In the genomic region with DNA sequence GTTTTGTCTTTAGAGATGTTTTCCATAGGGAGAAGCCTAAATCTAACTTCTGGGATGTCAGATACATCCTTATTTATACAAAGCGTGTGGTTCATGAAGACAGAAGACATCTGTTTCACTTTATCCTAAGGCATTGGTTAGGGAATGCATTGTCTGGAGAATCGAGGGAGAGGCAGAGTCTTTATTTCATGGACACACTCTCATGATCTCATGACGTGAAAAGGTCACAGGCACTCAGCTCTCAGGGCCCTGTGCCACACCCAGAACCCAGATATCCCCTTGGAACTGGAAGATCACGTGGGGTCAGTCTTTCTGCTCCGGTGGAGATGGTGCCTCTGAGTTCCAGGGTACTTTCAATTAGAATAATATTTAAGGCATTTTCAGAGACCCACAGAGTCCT, we compare ENCODE assay signal across 31 cellular contexts.
"Had no signal": no experiment of that assay in that cellular context is flagged by ENCODE, and none has a peak within 500 bp of the region (broad histone marks: within the 10 kb centered on the region; RNA-seq: fewer than 3 reads in every experiment).

No MANE protein-coding gene starts in this region.

- H3K27me3 Mint-ChIP-seq: activated CD4-positive, alpha-beta T cell treated with anti-CD3 and anti-CD28 coated beads for 36 hours; activated CD4-positive, alpha-beta T cell treated with anti-CD3 and anti-CD28 coated beads, Interleukin-2, amount 10 ng/mL, durations not matched to agents 7 days and 5 days; activated naive CD4-positive, alpha-beta T cell treated with anti-CD3 and anti-CD28 coated beads, Interleukin-2, amount 50 U/mL, for 24 hours; activated naive CD8-positive, alpha-beta T cell treated with anti-CD3 and anti-CD28 coated beads, Interleukin-2, amount 10 ng/mL, durations not matched to agents 7 days and 5 days; activated T-cell treated with anti-CD3 and anti-CD28 coated beads, Interleukin-2, amount 50 U/mL, for 24 hours had no signal

- H3K27ac ChIP-seq: SJCRH30 had no signal

- H3K27ac Mint-ChIP-seq: activated CD4-positive, alpha-beta T cell treated with anti-CD3 and anti-CD28 coated beads for 36 hours; activated CD4-positive, alpha-beta T cell treated with anti-CD3 and anti-CD28 coated beads, Interleukin-2, amount 10 ng/mL, durations not matched to agents 7 days and 5 days; activated CD8-positive, alpha-beta T cell treated with anti-CD3 and anti-CD28 coated beads, Interleukin-2, amount 10 ng/mL, durations not matched to agents 7 days and 5 days; activated naive CD4-positive, alpha-beta T cell treated with anti-CD3 and anti-CD28 coated beads, Interleukin-2, amount 50 U/mL, for 24 hours; activated naive CD8-positive, alpha-beta T cell treated with anti-CD3 and anti-CD28 coated beads, Interleukin-2, amount 10 ng/mL, durations not matched to agents 7 days and 5 days; activated T-cell treated with anti-CD3 and anti-CD28 coated beads, Interleukin-2, amount 50 U/mL, for 24 hours; activated T-helper 2 cell treated with anti-CD3 and anti-CD28 coated beads, Interferon-gamma antibody, Interleukin-2, Interleukin-4, amounts not matched to agents 10 μg/mL and 5 μg/mL and 100 μg/mL, durations not matched to agents 14 hours and 24 hours and 36 hours; T-helper 1 cell treated with Interleukin-12 subunit alpha and Interleukin-12 subunit beta and Interleukin-4 antibody, amounts not matched to agents 30 μg/mL and 1 μg/mL, for 36 hours; T-helper 2 cell treated with Interferon-gamma antibody and Interleukin-4, amounts not matched to agents 5 μg/mL and 100 μg/mL, for 36 hours; WTC11 had no signal

- H3K9ac ChIP-seq: SK-N-SH had no signal

- H3K36me3 Mint-ChIP-seq: activated naive CD4-positive, alpha-beta T cell treated with anti-CD3 and anti-CD28 coated beads, Interleukin-2, amount 50 U/mL, for 24 hours; activated naive CD8-positive, alpha-beta T cell treated with anti-CD3 and anti-CD28 coated beads, Interleukin-2, amount 10 ng/mL, durations not matched to agents 7 days and 5 days; brain; WTC11 had no signal

- ATAC-seq: activated CD4-positive, alpha-beta T cell treated with anti-CD3 and anti-CD28 coated beads for 36 hours; activated CD4-positive, CD25-positive, alpha-beta regulatory T cell treated with anti-CD3 and anti-CD28 coated beads, Interleukin-2, amount 50 U/mL, for 24 hours; activated CD8-positive, alpha-beta T cell treated with anti-CD3 and anti-CD28 coated beads, Interleukin-2, amount 10 ng/mL, durations not matched to agents 7 days and 5 days; Panc1; WTC11 had no signal

- H3K9me3 Mint-ChIP-seq: activated CD4-positive, alpha-beta T cell treated with anti-CD3 and anti-CD28 coated beads, Interleukin-2, amount 10 ng/mL, durations not matched to agents 7 days and 5 days; activated naive CD8-positive, alpha-beta T cell treated with anti-CD3 and anti-CD28 coated beads, Interleukin-2, amount 10 ng/mL, durations not matched to agents 7 days and 5 days; WTC11 had no signal

- DNase-seq: activated CD4-positive, alpha-beta T cell treated with anti-CD3 and anti-CD28 coated beads for 36 hours; activated CD4-positive, alpha-beta T cell treated with anti-CD3 and anti-CD28 coated beads, Interleukin-2, amount 10 ng/mL, durations not matched to agents 7 days and 5 days; activated CD4-positive, alpha-beta T cell treated with anti-CD3 and anti-CD28 coated beads, Interleukin-2, amount 50 U/mL, for 48 hours; activated CD8-positive, alpha-beta T cell treated with anti-CD3 and anti-CD28 coated beads, Interleukin-2, amount 10 ng/mL, durations not matched to agents 7 days and 5 days; activated gamma-delta T cell; activated naive CD4-positive, alpha-beta T cell treated with Interleukin-2 at 50 U/mL for 16 hours; activated naive CD8-positive, alpha-beta T cell treated with anti-CD3 and anti-CD28 coated beads, Interleukin-2, amount 10 ng/mL, durations not matched to agents 7 days and 5 days; activated T-cell treated with anti-CD3 and anti-CD28 coated beads, Interleukin-2, amount 50 U/mL, for 24 hours; anterior cingulate cortex; caudate nucleus; Kasumi-1; KG1; MM.1S; MV-4-11; NCI-H1092; NCI-H1436 treated with DMSO at 0.1 percent for 48 hours; NCI-H1694 treated with DMSO at 0.1 percent for 48 hours; NCI-H2029; NCI-H345; NK-92 treated with Interleukin-12 subunit alpha and Interleukin-12 subunit beta, amount 100 ng/mL, for 24 hours; SHP77; SJCRH30; SK-N-SH had no signal

- H3K9me3 ChIP-seq: SJCRH30, SK-N-SH had no signal

- H3K4me3 Mint-ChIP-seq: activated CD4-positive, alpha-beta T cell treated with anti-CD3 and anti-CD28 coated beads for 36 hours; activated CD4-positive, alpha-beta T cell treated with anti-CD3 and anti-CD28 coated beads, Interleukin-2, amount 10 ng/mL, durations not matched to agents 7 days and 5 days; activated CD8-positive, alpha-beta T cell treated with anti-CD3 and anti-CD28 coated beads, Interleukin-2, amount 10 ng/mL, durations not matched to agents 7 days and 5 days; activated naive CD4-positive, alpha-beta T cell treated with anti-CD3 and anti-CD28 coated beads, Interleukin-2, amount 50 U/mL, for 24 hours; activated naive CD8-positive, alpha-beta T cell treated with anti-CD3 and anti-CD28 coated beads, Interleukin-2, amount 10 ng/mL, durations not matched to agents 7 days and 5 days; activated T-cell treated with anti-CD3 and anti-CD28 coated beads, Interleukin-2, amount 50 U/mL, for 24 hours; brain; T-helper 1 cell treated with Interleukin-12 subunit alpha and Interleukin-12 subunit beta and Interleukin-4 antibody, amounts not matched to agents 30 μg/mL and 1 μg/mL, for 36 hours; T-helper 2 cell treated with Interferon-gamma antibody and Interleukin-4, amounts not matched to agents 5 μg/mL and 100 μg/mL, for 36 hours; WTC11 had no signal

- H3K4me1 Mint-ChIP-seq: activated CD4-positive, alpha-beta T cell treated with anti-CD3 and anti-CD28 coated beads for 36 hours; activated CD4-positive, alpha-beta T cell treated with anti-CD3 and anti-CD28 coated beads, Interleukin-2, amount 10 ng/mL, durations not matched to agents 7 days and 5 days; activated naive CD4-positive, alpha-beta T cell treated with anti-CD3 and anti-CD28 coated beads, Interleukin-2, amount 50 U/mL, for 24 hours; activated naive CD8-positive, alpha-beta T cell treated with anti-CD3 and anti-CD28 coated beads, Interleukin-2, amount 10 ng/mL, durations not matched to agents 7 days and 5 days had no signal

- H3K36me3 ChIP-seq: SJCRH30 had no signal

- H3K4me3 ChIP-seq: SJCRH30 had no signal

- H3K4me2 ChIP-seq: SK-N-SH had no signal

- H3K27me3 ChIP-seq: SJCRH30 had no signal

- H3K4me1 ChIP-seq: SJCRH30 had no signal
